ENCODE assay signal across 1 cellular context in the genomic region with DNA sequence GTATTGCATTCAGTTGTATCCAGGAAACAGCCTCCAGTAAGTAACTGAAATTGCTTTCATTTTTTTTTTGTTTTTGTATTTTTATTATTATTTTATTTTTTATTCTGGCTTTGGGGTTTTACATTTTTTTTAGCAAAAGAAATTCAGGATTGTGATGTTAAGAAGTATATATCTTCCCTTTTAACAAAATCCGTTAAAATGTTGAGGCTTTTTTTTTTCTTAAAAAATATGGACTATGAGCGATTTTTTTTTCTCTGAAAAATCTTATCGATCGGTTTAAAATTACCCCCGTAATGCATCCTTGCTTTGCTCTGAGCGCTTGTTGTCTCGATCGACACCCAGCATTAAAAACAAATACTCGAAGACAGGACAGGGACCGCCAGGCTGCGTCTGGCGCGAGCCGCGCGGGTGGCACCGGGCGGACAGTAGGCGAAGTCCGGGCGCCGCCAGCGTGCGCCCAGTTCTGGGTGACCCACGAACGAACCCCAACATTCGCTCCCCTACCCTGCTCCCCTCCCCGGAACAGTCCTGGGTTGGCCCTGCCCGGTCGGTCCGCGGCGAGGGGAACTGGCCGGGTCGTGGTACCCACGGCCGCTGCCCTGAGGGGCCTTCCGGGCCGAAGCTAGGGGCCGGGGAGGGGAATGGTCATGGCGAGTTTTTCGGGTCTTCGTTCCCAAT.
TF ChIP-seq lines count a peak whose summit lies in the region.

No MANE protein-coding gene starts in this region.

TF ChIP-seq in HepG2, 621 proteins besides CTCF, POLR2A, EP300 and RAD21 (continued from another document and continues in another):
- TF ChIP-seq, protein P1, sequence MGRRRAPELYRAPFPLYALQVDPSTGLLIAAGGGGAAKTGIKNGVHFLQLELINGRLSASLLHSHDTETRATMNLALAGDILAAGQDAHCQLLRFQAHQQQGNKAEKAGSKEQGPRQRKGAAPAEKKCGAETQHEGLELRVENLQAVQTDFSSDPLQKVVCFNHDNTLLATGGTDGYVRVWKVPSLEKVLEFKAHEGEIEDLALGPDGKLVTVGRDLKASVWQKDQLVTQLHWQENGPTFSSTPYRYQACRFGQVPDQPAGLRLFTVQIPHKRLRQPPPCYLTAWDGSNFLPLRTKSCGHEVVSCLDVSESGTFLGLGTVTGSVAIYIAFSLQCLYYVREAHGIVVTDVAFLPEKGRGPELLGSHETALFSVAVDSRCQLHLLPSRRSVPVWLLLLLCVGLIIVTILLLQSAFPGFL (CRISPR knock-in tag; IDR thresholded peaks at IDR 0.05), result no peak
- TF ChIP-seq ZKSCAN1 (IDR thresholded peaks at IDR 0.05; ENCODE audit: low read length) (no peak), ZBTB8A (CRISPR knock-in tag; IDR thresholded peaks at IDR 0.05; ENCODE audit: borderline replicate concordance, low read depth) (no peak), MEIS2 (CRISPR knock-in tag; IDR thresholded peaks at IDR 0.05) (no peak), UBTF (CRISPR knock-in tag; IDR thresholded peaks at IDR 0.05) (no peak), ZNF710 (CRISPR knock-in tag; IDR thresholded peaks at IDR 0.05; ENCODE audit: borderline replicate concordance) (no peak), ONECUT2 (CRISPR knock-in tag; IDR thresholded peaks at IDR 0.05) (peak; percentile 45; the same call in 1 of the 2 replicates), ZNF792 (CRISPR knock-in tag; IDR thresholded peaks at IDR 0.05) (no peak), SCMH1 (CRISPR knock-in tag; IDR thresholded peaks at IDR 0.05; ENCODE audit: borderline replicate concordance) (no peak), MTA3 (CRISPR knock-in tag; IDR thresholded peaks at IDR 0.05) (0 out of 2 replicates have a peak, but pooled peaks have one; percentile 8), FUBP1 (CRISPR knock-in tag; IDR thresholded peaks at IDR 0.05; ENCODE audit: borderline replicate concordance) (no peak), BORCS8-MEF2B (CRISPR knock-in tag; IDR thresholded peaks at IDR 0.05) (no peak), MTF2 (CRISPR knock-in tag; IDR thresholded peaks at IDR 0.05; ENCODE audit: borderline replicate concordance) (peak; percentile 97; the same call in 1 of the 2 replicates), ZNF260 (CRISPR knock-in tag; IDR thresholded peaks at IDR 0.05; ENCODE audit: borderline replicate concordance, low read depth) (no peak), NFE2L2 (IDR thresholded peaks at IDR 0.05; ENCODE audit: low read length) (no peak), RNF2 (conservative IDR thresholded peaks at IDR 0.05; ENCODE audit: low read depth) (no peak; the same call in 1 of the 2 replicates), ZNF292 (CRISPR knock-in tag; IDR thresholded peaks at IDR 0.05; ENCODE audit: borderline replicate concordance, low read depth) (no peak), SKI (IDR thresholded peaks at IDR 0.05; ENCODE audit: partially characterized antibody) (no peak), HDAC1 (CRISPR knock-in tag; IDR thresholded peaks at IDR 0.05) (no peak), ATF5 (CRISPR knock-in tag; IDR thresholded peaks at IDR 0.05; ENCODE audit: low read depth) (no peak), SIN3B (IDR thresholded peaks at IDR 0.05; ENCODE audit: low read length) (no peak), TBL1XR1 (IDR thresholded peaks at IDR 0.05; ENCODE audit: borderline replicate concordance, low read length, partially characterized antibody) (no peak), KLF6 (CRISPR knock-in tag; IDR thresholded peaks at IDR 0.05) (no peak), ZNF446 (CRISPR knock-in tag; IDR thresholded peaks at IDR 0.05) (peak; percentile 58; the same call in 1 of the 2 replicates), PPARG (CRISPR knock-in tag; conservative IDR thresholded peaks at IDR 0.05) (no peak), USF2 (IDR thresholded peaks at IDR 0.05; ENCODE audit: low read depth, low read length) (no peak), USF2 (CRISPR knock-in tag; IDR thresholded peaks at IDR 0.05; ENCODE audit: borderline replicate concordance) (no peak), KLF16 (CRISPR knock-in tag; IDR thresholded peaks at IDR 0.05) (no peak), TMF1 (CRISPR knock-in tag; IDR thresholded peaks at IDR 0.05; ENCODE audit: low read depth) (no peak), ZNF646 (CRISPR knock-in tag; IDR thresholded peaks at IDR 0.05) (no peak), IRX3 (CRISPR knock-in tag; IDR thresholded peaks at IDR 0.05; ENCODE audit: borderline replicate concordance, low read depth) (no peak), U2AF2 (IDR thresholded peaks at IDR 0.05; ENCODE audit: low read depth, low read length) (no peak)
- TF ChIP-seq, protein P2, sequence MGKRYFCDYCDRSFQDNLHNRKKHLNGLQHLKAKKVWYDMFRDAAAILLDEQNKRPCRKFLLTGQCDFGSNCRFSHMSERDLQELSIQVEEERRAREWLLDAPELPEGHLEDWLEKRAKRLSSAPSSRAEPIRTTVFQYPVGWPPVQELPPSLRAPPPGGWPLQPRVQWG (CRISPR knock-in tag; IDR thresholded peaks at IDR 0.05; ENCODE audit: borderline replicate concordance, low read depth), result no peak
